16 cellular contexts compared by ENCODE assay signal in the genomic region with DNA sequence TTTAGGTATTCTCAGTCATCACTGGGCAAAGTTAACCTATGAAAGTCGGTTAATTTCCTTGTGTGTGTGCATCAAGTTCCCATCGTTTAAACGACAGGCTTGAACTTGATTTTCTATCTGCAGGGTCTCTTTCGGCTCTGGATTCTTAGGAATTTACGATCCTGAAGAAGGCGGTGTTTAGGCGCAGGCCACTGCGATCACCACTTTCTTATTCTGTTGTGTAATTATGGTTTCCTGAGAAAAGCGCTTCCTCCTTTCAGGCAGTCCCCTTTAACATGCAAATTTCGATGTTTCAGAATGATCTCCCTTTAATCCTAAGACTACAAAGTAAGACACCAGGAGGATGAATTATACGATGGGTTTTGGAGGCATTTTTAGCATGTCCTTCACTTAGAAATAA. TPM values are rescaled to one million over a fixed set of nuclear protein-coding genes. Genes with fewer than 3 reads are reported as not detected.
DNase-seq lines count a peak whose midpoint lies in the region; ATAC-seq, FAIRE-seq and TF ChIP-seq lines count a peak whose summit lies in the region.
"Had no signal": no experiment of that assay in that cellular context is flagged by ENCODE, and none has a peak within 500 bp of the region (broad histone marks: within the 10 kb centered on the region; RNA-seq: fewer than 3 reads in every experiment).

No MANE protein-coding gene starts in this region.

- peak; percentile 47 for ATAC-seq in HG03045 (IDR thresholded peaks at IDR 0.05; ENCODE audit: unreplicated experiment)
- ATAC-seq in activated T-helper 17 cell treated with anti-CD3 and anti-CD28 coated beads, Interleukin-2, amount 50 U/mL, for 72 hours (replicated peaks), result no peak
- no peak for ATAC-seq in pancreas
- no peak for ATAC-seq in HG03521 (IDR thresholded peaks at IDR 0.05; ENCODE audit: unreplicated experiment)
- ATAC-seq: sciatic nerve; stimulated activated naive CD8-positive, alpha-beta T cell treated with anti-CD3 and anti-CD28 coated beads, Interleukin-15, Interleukin-2, amounts not matched to agents 100 U/mL and 50 U/mL, for 24 hours had no signal

- H3K36me3 ChIP-seq in vagina (no peaks in the 10 kb centered on the region), pancreas (no peaks in the 10 kb centered on the region)

- H3K4me3 ChIP-seq in vagina, result no peak overlapping the region
- no peak overlapping the region for H3K4me3 ChIP-seq in pancreas

- TF ChIP-seq POLR2A in vagina (IDR thresholded peaks at IDR 0.05), result no peak

- no peak overlapping the region for H3K27ac ChIP-seq in vagina
- H3K27ac ChIP-seq in pancreas, result no peak overlapping the region
- H3K27ac ChIP-seq: C4-2B had no signal

- intact Hi-C loops in vagina (cut with DNase I), result no loop called here
- intact Hi-C loops in pancreas (cut with DNase I), result no loop called here

- 73 to 76% methylated on average over 11 of the region's 11 CpGs for WGBS in pancreas, 2 donors

- H3K27me3 ChIP-seq in vagina, result no peaks in the 10 kb centered on the region
- no peaks in the 10 kb centered on the region for H3K27me3 ChIP-seq in pancreas

- no peak for TF ChIP-seq CTCF in neural crest cell (conservative IDR thresholded peaks at IDR 0.05)
- TF ChIP-seq CTCF in vagina (IDR thresholded peaks at IDR 0.05), result no peak
- no peak for TF ChIP-seq CTCF in pancreas (IDR thresholded peaks at IDR 0.05)

- H3K27ac Mint-ChIP-seq in neural crest cell (ENCODE audit: unreplicated experiment), result peak overlapping the region; percentile 14
- no peak overlapping the region for H3K27ac Mint-ChIP-seq in activated T-helper 17 cell treated with anti-CD3 and anti-CD28 coated beads, Interleukin-2, amount 50 U/mL, for 72 hours

- FAIRE-seq in GM18507 (lab: Jason Lieb, UNC) (peak; percentile 63), pancreas (lab: Jason Lieb, UNC) (no peak)

- no peaks in the 10 kb centered on the region for H3K9me3 Mint-ChIP-seq in neural crest cell
- H3K9me3 Mint-ChIP-seq in activated T-helper 17 cell treated with anti-CD3 and anti-CD28 coated beads, Interleukin-2, amount 50 U/mL, for 72 hours, result no peaks in the 10 kb centered on the region
- H3K9me3 Mint-ChIP-seq: naive B cell had no signal

- H3K4me1 Mint-ChIP-seq in neural crest cell, result peaks cover 22% of the 10 kb centered on the region
- peaks cover 6% of the 10 kb centered on the region for H3K4me1 Mint-ChIP-seq in activated T-helper 17 cell treated with anti-CD3 and anti-CD28 coated beads, Interleukin-2, amount 50 U/mL, for 72 hours

- H3K4me1 ChIP-seq in vagina (peaks cover 5% of the 10 kb centered on the region), pancreas (no peaks in the 10 kb centered on the region)

- H3K4me3 Mint-ChIP-seq in neural crest cell, result no peak overlapping the region
- H3K4me3 Mint-ChIP-seq in activated T-helper 17 cell treated with anti-CD3 and anti-CD28 coated beads, Interleukin-2, amount 50 U/mL, for 72 hours, result no peak overlapping the region

- DNase-seq in GM18507 (ENCODE audit: extremely low spot score, insufficient read length, low read depth) (no peak), SKM-1 (lab: John Stamatoyannopoulos, UW; ENCODE audit: unreplicated experiment) (peak; percentile 39), neural crest cell (ENCODE audit: low read depth, low spot score) (no peak), vagina (ENCODE audit: extremely low spot score in 2 of 2) (no peak), pancreas (no peak)
- DNase-seq: activated naive CD4-positive, alpha-beta T cell; effector CD4-positive, alpha-beta T cell; naive B cell; NCI-H2081; NCI-H748 treated with DMSO at 0.1 percent for 48 hours; stimulated activated naive CD8-positive, alpha-beta T cell treated with anti-CD3 and anti-CD28 coated beads, Interleukin-15, Interleukin-2, amounts not matched to agents 100 U/mL and 50 U/mL, for 24 hours had no signal

- no peaks in the 10 kb centered on the region for H3K36me3 Mint-ChIP-seq in neural crest cell (ENCODE audit: low read depth)
- H3K36me3 Mint-ChIP-seq in activated T-helper 17 cell treated with anti-CD3 and anti-CD28 coated beads, Interleukin-2, amount 50 U/mL, for 72 hours (ENCODE audit: low read depth), result no peaks in the 10 kb centered on the region

- H3K27me3 Mint-ChIP-seq in neural crest cell (ENCODE audit: low read depth), result peaks cover 9% of the 10 kb centered on the region
- H3K27me3 Mint-ChIP-seq in activated T-helper 17 cell treated with anti-CD3 and anti-CD28 coated beads, Interleukin-2, amount 50 U/mL, for 72 hours, result peaks cover 4% of the 10 kb centered on the region

- no peaks in the 10 kb centered on the region for H3K9me3 ChIP-seq in vagina
- H3K9me3 ChIP-seq in pancreas, result no peaks in the 10 kb centered on the region

RNA-seq across cellular contexts. Expression of a gene that starts 27.9 kb away (rescaled TPM):
- total RNA-seq in neural crest cell (1.6 and 2.0 TPM in 2 replicates), vagina (33.6 TPM), pancreas (10 to 100 TPM; 20.2 to 33.5 (median 21.4) TPM)
- total RNA-seq in activated T-helper 17 cell treated with anti-CD3 and anti-CD28 coated beads, Interleukin-2, amount 50 U/mL, for 72 hours, result 10 to 100 TPM; 55.7 to 66.5 TPM
- 10 to 100 TPM in 1 of 2 donors, 1 to 10 TPM in 1; 6.3 to 14.3 TPM for polyA plus RNA-seq in pancreas
